ENCODE assay signal across 11 cellular contexts in genomic region chr7:139771001-139771956, GRCh38. TPM values are rescaled to one million over a fixed set of nuclear protein-coding genes. Genes with fewer than 3 reads are reported as not detected.
DNase-seq lines count a peak whose midpoint lies in the region; ATAC-seq and TF ChIP-seq lines count a peak whose summit lies in the region.
"Had no signal": no experiment of that assay in that cellular context is flagged by ENCODE, and none has a peak within 500 bp of the region (broad histone marks: within the 10 kb centered on the region; RNA-seq: fewer than 3 reads in every experiment).

No MANE protein-coding gene starts in this region.

- DNase-seq in activated CD8-positive, alpha-beta T cell treated with anti-CD3 and anti-CD28 coated beads for 36 hours, result no peak
- no peak for DNase-seq in activated CD8-positive, alpha-beta T cell treated with anti-CD3 and anti-CD28 coated beads, Interleukin-2, amount 10 ng/mL, durations not matched to agents 7 days and 5 days
- DNase-seq in fibroblast of lung (ENCODE audit: low read depth in 2 of 2) (peak; percentile 90 to 96), SHP77 treated with DMSO at 0.1 percent for 48 hours (lab: John Stamatoyannopoulos, UW) (no peak), NCI-H82 treated with DMSO at 0.1 percent for 48 hours (lab: John Stamatoyannopoulos, UW; ENCODE audit: unreplicated experiment) (no peak), OCI-M1 (lab: John Stamatoyannopoulos, UW) (no peak)
- DNase-seq: activated CD4-positive, alpha-beta T cell treated with anti-CD3 and anti-CD28 coated beads for 4 hours had no signal

- CTCF ChIA-PET in activated CD8-positive, alpha-beta T cell treated with anti-CD3 and anti-CD28 coated beads for 36 hours (lab: Charles Lee), result interaction anchor here (1.0 to 4.2 kb wide), 4 partner anchors 18 to 232 kb away, joined by 3 to 27 read pairs (median 6); no protein-coding TSS in a partner anchor
- CTCF ChIA-PET in activated CD8-positive, alpha-beta T cell treated with anti-CD3 and anti-CD28 coated beads, Interleukin-2, amount 10 ng/mL, durations not matched to agents 7 days and 5 days (lab: Charles Lee), result interaction anchor here (0.6 to 7.7 kb wide), 3 partner anchors 101 to 153 kb away, joined by 3 to 42 read pairs (median 4); no protein-coding TSS in a partner anchor

- intact Hi-C loops in activated CD8-positive, alpha-beta T cell treated with anti-CD3 and anti-CD28 coated beads for 36 hours (cut with micrococcal nuclease), result loop anchor here (5.0 to 10.0 kb wide), 2 partner anchors 89 to 144 kb away; no protein-coding TSS in a partner anchor

- no peaks in the 10 kb centered on the region for H3K36me3 ChIP-seq in fibroblast of lung (ENCODE audit: control insufficient read depth, insufficient read depth, low read length)

- H3K36me3 Mint-ChIP-seq in activated CD8-positive, alpha-beta T cell treated with anti-CD3 and anti-CD28 coated beads for 36 hours (ENCODE audit: low read depth), result peaks cover 10% of the 10 kb centered on the region
- H3K36me3 Mint-ChIP-seq in activated CD8-positive, alpha-beta T cell treated with anti-CD3 and anti-CD28 coated beads, Interleukin-2, amount 10 ng/mL, durations not matched to agents 7 days and 5 days (ENCODE audit: low read depth), result peaks cover 21% of the 10 kb centered on the region

- no peak for TF ChIP-seq CTCF in activated CD8-positive, alpha-beta T cell treated with anti-CD3 and anti-CD28 coated beads for 36 hours (IDR thresholded peaks at IDR 0.05)
- TF ChIP-seq CTCF in VCaP (conservative IDR thresholded peaks at IDR 0.05) (no peak), fibroblast of lung (conservative IDR thresholded peaks at IDR 0.05 in 1 of 2, IDR thresholded peaks at IDR 0.05 in 1 of 2; ENCODE audit: low read depth in 1 of 2, low read length in 2 of 2) (no peak)

- POLR2A ChIA-PET in activated CD8-positive, alpha-beta T cell treated with anti-CD3 and anti-CD28 coated beads for 36 hours (lab: Charles Lee), result interaction anchor here (0.7 to 1.9 kb wide), 3 partner anchors 34 to 249 kb away, joined by 3 to 5 read pairs (median 3); no protein-coding TSS in a partner anchor
- POLR2A ChIA-PET in activated CD8-positive, alpha-beta T cell treated with anti-CD3 and anti-CD28 coated beads, Interleukin-2, amount 10 ng/mL, durations not matched to agents 7 days and 5 days (lab: Charles Lee), result interaction anchor here (0.5 kb wide), 1 partner anchor 223 kb away, joined by 3 read pairs; no protein-coding TSS in a partner anchor

- H2AFZ ChIP-seq in fibroblast of lung (ENCODE audit: low read length), result no peak overlapping the region

- peak overlapping the region in 1 of 4 experiments; percentile 31 for H3K4me3 ChIP-seq in fibroblast of lung (replicated peaks in 1 of 4; ENCODE audit: control extremely low read depth in 1 of 4, insufficient read depth in 1 of 4, low read depth in 3 of 4, low read length in 4 of 4)
- H3K4me3 ChIP-seq: BLaER1 had no signal

- H3K79me2 ChIP-seq in fibroblast of lung (ENCODE audit: control insufficient read depth, insufficient read depth, low read length), result peaks cover 88% of the 10 kb centered on the region

- H3K4me1 Mint-ChIP-seq in activated CD8-positive, alpha-beta T cell treated with anti-CD3 and anti-CD28 coated beads for 36 hours (ENCODE audit: low read depth), result peaks cover 88% of the 10 kb centered on the region
- peaks cover 80% of the 10 kb centered on the region for H3K4me1 Mint-ChIP-seq in activated CD8-positive, alpha-beta T cell treated with anti-CD3 and anti-CD28 coated beads, Interleukin-2, amount 10 ng/mL, durations not matched to agents 7 days and 5 days (ENCODE audit: low read depth)

- H3K4me1 ChIP-seq in fibroblast of lung (ENCODE audit: control insufficient read depth, extremely low read depth, insufficient read depth, low read length), result peaks cover 20% of the 10 kb centered on the region

- no peak overlapping the region for H3K4me3 Mint-ChIP-seq in activated CD8-positive, alpha-beta T cell treated with anti-CD3 and anti-CD28 coated beads for 36 hours
- no peak overlapping the region for H3K4me3 Mint-ChIP-seq in activated CD8-positive, alpha-beta T cell treated with anti-CD3 and anti-CD28 coated beads, Interleukin-2, amount 10 ng/mL, durations not matched to agents 7 days and 5 days

- H4K20me1 ChIP-seq in fibroblast of lung (ENCODE audit: control insufficient read depth, extremely low read depth, insufficient read depth, low read length), result no peaks in the 10 kb centered on the region

- no peak for ATAC-seq in activated CD8-positive, alpha-beta T cell treated with anti-CD3 and anti-CD28 coated beads for 36 hours
- ATAC-seq in activated CD8-positive, alpha-beta T cell treated with anti-CD3 and anti-CD28 coated beads, Interleukin-2, amount 10 ng/mL, durations not matched to agents 7 days and 5 days, result no peak

- no peak overlapping the region for H3K4me2 ChIP-seq in fibroblast of lung (ENCODE audit: extremely low read depth, insufficient read depth, low read length)
- H3K4me2 ChIP-seq: BLaER1, KMS-11 had no signal

- H3K27ac ChIP-seq in VCaP (peak overlapping the region; percentile 100), fibroblast of lung (ENCODE audit: insufficient read depth, low read length) (peak overlapping the region; percentile 7), temporal lobe (ENCODE audit: low read depth, low read length) (peak overlapping the region; percentile 40)
- H3K27ac ChIP-seq: BLaER1, KMS-11 had no signal

- H3K9ac ChIP-seq in fibroblast of lung (ENCODE audit: insufficient read depth, low read length), result no peak overlapping the region
- H3K9ac ChIP-seq: BLaER1, KMS-11 had no signal

- H3K9me3 ChIP-seq in fibroblast of lung (ENCODE audit: control insufficient read depth, insufficient read depth, low read depth, low read length), result no peaks in the 10 kb centered on the region
- H3K9me3 ChIP-seq: BLaER1 had no signal

- peak overlapping the region; percentile 13 for H3K27ac Mint-ChIP-seq in activated CD8-positive, alpha-beta T cell treated with anti-CD3 and anti-CD28 coated beads for 36 hours
- no peak overlapping the region for H3K27ac Mint-ChIP-seq in activated CD8-positive, alpha-beta T cell treated with anti-CD3 and anti-CD28 coated beads, Interleukin-2, amount 10 ng/mL, durations not matched to agents 7 days and 5 days

- H3K9me3 Mint-ChIP-seq in activated CD8-positive, alpha-beta T cell treated with anti-CD3 and anti-CD28 coated beads for 36 hours, result no peaks in the 10 kb centered on the region
- no peaks in the 10 kb centered on the region for H3K9me3 Mint-ChIP-seq in activated CD8-positive, alpha-beta T cell treated with anti-CD3 and anti-CD28 coated beads, Interleukin-2, amount 10 ng/mL, durations not matched to agents 7 days and 5 days (ENCODE audit: insufficient read depth)

- no peaks in the 10 kb centered on the region for H3K27me3 ChIP-seq in fibroblast of lung (ENCODE audit: control insufficient read depth, insufficient read depth, low read length)
- H3K27me3 ChIP-seq: BLaER1 had no signal

- no peaks in the 10 kb centered on the region for H3K27me3 Mint-ChIP-seq in activated CD8-positive, alpha-beta T cell treated with anti-CD3 and anti-CD28 coated beads for 36 hours
- no peaks in the 10 kb centered on the region for H3K27me3 Mint-ChIP-seq in activated CD8-positive, alpha-beta T cell treated with anti-CD3 and anti-CD28 coated beads, Interleukin-2, amount 10 ng/mL, durations not matched to agents 7 days and 5 days (ENCODE audit: low read depth)

RNA-seq across cellular contexts. Expression of gene HIPK2, which starts 6.5 kb away (rescaled TPM):
- 10 to 100 TPM; 17.3 to 17.6 TPM for total RNA-seq in activated CD8-positive, alpha-beta T cell treated with anti-CD3 and anti-CD28 coated beads for 36 hours
- 10 to 100 TPM; 17.0 to 17.2 TPM for total RNA-seq in activated CD8-positive, alpha-beta T cell treated with anti-CD3 and anti-CD28 coated beads, Interleukin-2, amount 10 ng/mL, durations not matched to agents 7 days and 5 days
- total RNA-seq in fibroblast of lung (9.2 and 11.1 TPM in 2 replicates), temporal lobe (20.4 TPM)
- polyA plus RNA-seq in fibroblast of lung, result 10.1 and 19.8 TPM in 2 replicates
- 10.1 and 11.3 TPM in 2 replicates for polyA plus RNA-seq in fibroblast of lung (2012)
- 54.5 and 86.5 TPM in 2 replicates for polyA minus RNA-seq in fibroblast of lung (ENCODE audit: low replicate concordance)

RNA-seq across cellular contexts. Expression of gene TBXAS1, which starts 57.8 kb away (rescaled TPM):
- total RNA-seq in activated CD8-positive, alpha-beta T cell treated with anti-CD3 and anti-CD28 coated beads for 36 hours, result 1 to 10 TPM; 1.5 to 2.1 TPM
- total RNA-seq in activated CD8-positive, alpha-beta T cell treated with anti-CD3 and anti-CD28 coated beads, Interleukin-2, amount 10 ng/mL, durations not matched to agents 7 days and 5 days, result 1 to 10 TPM; 1.6 to 2.0 TPM
- total RNA-seq in fibroblast of lung, result 1.3 and 2.1 TPM in 2 replicates
- polyA plus RNA-seq in fibroblast of lung, result 1.5 and 3.3 TPM in 2 replicates
- polyA plus RNA-seq in fibroblast of lung (2012), result 1.3 and 3.3 TPM in 2 replicates
- 6.6 TPM in 1 of 2 replicates, not detected in the other for polyA minus RNA-seq in fibroblast of lung (ENCODE audit: low replicate concordance)
- total RNA-seq in temporal lobe, result 1.2 TPM

Comparison
In these comparisons a context has a peak if more than half of its experiments do, and no peak if none do; other contexts are left out.
1. DNase-seq: peak in fibroblast of lung (2 of 2); none in activated CD8-positive, alpha-beta T cell treated with anti-CD3 and anti-CD28 coated beads for 36 hours (single experiment), activated CD8-positive, alpha-beta T cell treated with anti-CD3 and anti-CD28 coated beads, Interleukin-2, amount 10 ng/mL, durations not matched to agents 7 days and 5 days (single experiment), SHP77 treated with DMSO at 0.1 percent for 48 hours (single experiment), NCI-H82 treated with DMSO at 0.1 percent for 48 hours (single experiment) and OCI-M1 (single experiment).
2. H3K27ac ChIP-seq: peak in every context shown above with its lines; median percentile 100 in VCaP; 40 in temporal lobe; 7 in fibroblast of lung.